8 cellular contexts compared by ENCODE assay signal in the genomic region with DNA sequence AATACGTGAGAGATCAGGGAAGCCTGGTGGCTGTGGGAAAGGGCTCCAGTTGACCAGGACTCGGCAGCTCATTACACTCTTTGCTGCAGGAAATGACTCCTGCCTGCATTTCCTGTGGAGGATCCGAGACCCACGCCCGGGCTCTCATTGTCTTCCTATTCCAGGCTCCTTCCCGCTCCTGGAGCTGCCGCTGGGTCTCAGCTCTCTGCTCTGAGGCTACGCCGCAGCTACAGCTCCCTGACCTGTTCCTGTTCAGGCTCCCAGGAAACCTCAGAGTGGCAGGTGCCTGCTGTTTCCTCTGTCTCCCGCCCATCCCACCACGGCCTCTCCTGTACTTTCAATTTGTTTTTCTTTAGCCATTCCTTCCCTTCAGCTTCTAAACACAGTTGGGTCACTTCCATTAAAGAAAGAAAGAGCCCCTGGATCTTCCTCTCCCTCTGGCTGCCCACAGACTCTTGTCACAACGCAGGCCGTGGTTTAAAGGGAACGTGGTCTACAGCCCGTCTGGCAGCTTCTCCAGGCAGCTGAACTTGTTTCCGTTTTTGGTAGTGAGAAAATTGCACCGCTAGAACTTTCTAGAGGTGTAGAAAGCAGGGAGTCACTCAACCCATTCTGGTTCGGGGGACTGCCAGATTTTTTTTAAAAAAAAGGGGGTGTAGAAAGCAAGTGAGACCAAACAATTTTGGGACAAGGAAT.
DNase-seq lines count a peak whose midpoint lies in the region; ATAC-seq, FAIRE-seq and TF ChIP-seq lines count a peak whose summit lies in the region.

No MANE protein-coding gene starts in this region.

- DNase-seq in CD4-positive, alpha-beta T cell: no peak
- DNase-seq in HT1080 (ENCODE audit: low read depth): peak; percentile 78
- DNase-seq in astrocyte (ENCODE audit: low read depth): no peak
- no peak for DNase-seq in NCI-H1694 (lab: John Stamatoyannopoulos, UW)
- DNase-seq in progenitor cell of endocrine pancreas (ENCODE audit: low spot score, unreplicated experiment): no peak
- DNase-seq in stimulated activated CD4-positive, alpha-beta T cell treated with anti-CD3 and anti-CD28 coated beads, Interleukin-4, amount 100 ng/mL, for 24 hours: no peak

- H3K9ac ChIP-seq in astrocyte (ENCODE audit: low read length) (peak overlapping the region; percentile 68), mucosa of rectum (ENCODE audit: low read depth in 1 of 2, low read length in 2 of 2) (peak overlapping the region in 1 of 2 donors; percentile 38)

- no peaks in the 10 kb centered on the region for H3K36me3 Mint-ChIP-seq in CD4-positive, alpha-beta T cell (ENCODE audit: low read depth)
- peaks cover 1% of the 10 kb centered on the region for H3K36me3 Mint-ChIP-seq in astrocyte (ENCODE audit: low read depth, unreplicated experiment)
- no peaks in the 10 kb centered on the region for H3K36me3 Mint-ChIP-seq in progenitor cell of endocrine pancreas (ENCODE audit: insufficient read depth)

- H3K4me3 ChIP-seq in astrocyte (ENCODE audit: insufficient read depth, low read depth, low read length) (peak overlapping the region; percentile 34), mucosa of rectum (ENCODE audit: low read length in 2 of 2) (peak overlapping the region; percentile 31 to 71)

- CTCF ChIA-PET in CD4-positive, alpha-beta T cell (lab: Charles Lee): interaction anchor here (0.7 to 1.2 kb wide), 3 partner anchors 10 to 347 kb away, joined by 3 to 4 read pairs (median 4); no protein-coding TSS in a partner anchor

- H3K27me3 Mint-ChIP-seq in CD4-positive, alpha-beta T cell: no peaks in the 10 kb centered on the region
- H3K27me3 Mint-ChIP-seq in astrocyte (ENCODE audit: low read depth, unreplicated experiment) (peaks cover 10% of the 10 kb centered on the region), progenitor cell of endocrine pancreas (no peaks in the 10 kb centered on the region)

- H3K4me1 Mint-ChIP-seq in CD4-positive, alpha-beta T cell (ENCODE audit: low read depth): peaks cover 17% of the 10 kb centered on the region
- peaks cover 15% of the 10 kb centered on the region for H3K4me1 Mint-ChIP-seq in astrocyte (ENCODE audit: low read depth, unreplicated experiment)
- H3K4me1 Mint-ChIP-seq in progenitor cell of endocrine pancreas (ENCODE audit: low read depth): peaks cover 4% of the 10 kb centered on the region

- H3K4me1 ChIP-seq in astrocyte (ENCODE audit: insufficient read depth, low read length) (no peaks in the 10 kb centered on the region), mucosa of rectum (ENCODE audit: control insufficient read depth in 2 of 2, insufficient read depth in 2 of 2, low read length in 2 of 2) (no peaks in the 10 kb centered on the region)

- no peak for FAIRE-seq in astrocyte (lab: Jason Lieb, UNC)

- no peaks in the 10 kb centered on the region for H3K27me3 ChIP-seq in CD4-positive, alpha-beta T cell (ENCODE audit: control insufficient read depth, insufficient read depth, low read length)
- H3K27me3 ChIP-seq in astrocyte (ENCODE audit: insufficient read depth, low read length): no peaks in the 10 kb centered on the region
- no peaks in the 10 kb centered on the region for H3K27me3 ChIP-seq in mucosa of rectum (ENCODE audit: control insufficient read depth in 2 of 2, insufficient read depth in 2 of 2, low read length in 2 of 2)

- H4K20me1 ChIP-seq in astrocyte (ENCODE audit: insufficient read depth, low read length): no peaks in the 10 kb centered on the region

- intact Hi-C loops in CD4-positive, alpha-beta T cell (cut with DNase I, micrococcal nuclease): no loop called here

- H3K9me3 Mint-ChIP-seq in CD4-positive, alpha-beta T cell: no peaks in the 10 kb centered on the region
- H3K9me3 Mint-ChIP-seq in astrocyte (ENCODE audit: unreplicated experiment): peaks cover 2% of the 10 kb centered on the region
- H3K9me3 Mint-ChIP-seq in progenitor cell of endocrine pancreas (ENCODE audit: low read depth): no peaks in the 10 kb centered on the region

- H3K9me3 ChIP-seq in CD4-positive, alpha-beta T cell (ENCODE audit: control insufficient read depth, low read length): no peaks in the 10 kb centered on the region
- H3K9me3 ChIP-seq in astrocyte (ENCODE audit: insufficient read depth, low read depth, low read length): no peaks in the 10 kb centered on the region
- H3K9me3 ChIP-seq in mucosa of rectum (ENCODE audit: control insufficient read depth in 2 of 2, low read length in 2 of 2): no peaks in the 10 kb centered on the region

- H3K4me2 ChIP-seq in astrocyte (ENCODE audit: low read length): peak overlapping the region; percentile 83

- H2AFZ ChIP-seq in astrocyte (ENCODE audit: low read depth, low read length): peak overlapping the region; percentile 76

- no peak overlapping the region for H3K27ac ChIP-seq in CD4-positive, alpha-beta T cell (ENCODE audit: low read depth, low read length)
- H3K27ac ChIP-seq in astrocyte (ENCODE audit: low read depth, low read length) (no peak overlapping the region), mucosa of rectum (ENCODE audit: low read depth in 2 of 2, low read length in 2 of 2) (no peak overlapping the region)

- no peaks in the 10 kb centered on the region for H3K79me2 ChIP-seq in astrocyte (ENCODE audit: insufficient read depth, low read length)

- H3K4me3 Mint-ChIP-seq in CD4-positive, alpha-beta T cell: peak overlapping the region; percentile 93
- H3K4me3 Mint-ChIP-seq in astrocyte (ENCODE audit: unreplicated experiment) (no peak overlapping the region), progenitor cell of endocrine pancreas (ENCODE audit: low read depth) (no peak overlapping the region)

- POLR2A ChIA-PET in CD4-positive, alpha-beta T cell (lab: Charles Lee): interaction anchor here (1.5 kb wide), 2 partner anchors 10 to 13 kb away, joined by 4 to 5 read pairs; no protein-coding TSS in a partner anchor

- H3K36me3 ChIP-seq in astrocyte (ENCODE audit: insufficient read depth, low read length) (no peaks in the 10 kb centered on the region), mucosa of rectum (ENCODE audit: control insufficient read depth in 2 of 2, insufficient read depth in 2 of 2, low read length in 2 of 2) (no peaks in the 10 kb centered on the region)

- no peak for TF ChIP-seq CTCF in CD4-positive, alpha-beta T cell (IDR thresholded peaks at IDR 0.05)
- TF ChIP-seq CTCF in astrocyte (IDR thresholded peaks at IDR 0.05; ENCODE audit: insufficient read depth, low read depth, low read length): no peak
- TF ChIP-seq CTCF in progenitor cell of endocrine pancreas (IDR thresholded peaks at IDR 0.05; ENCODE audit: unreplicated experiment): no peak

- peak; percentile 60 for ATAC-seq in CD4-positive, alpha-beta T cell (ENCODE audit: poor library complexity)
- no peak for ATAC-seq in HG03196 (IDR thresholded peaks at IDR 0.05; ENCODE audit: unreplicated experiment)

- H3K27ac Mint-ChIP-seq in CD4-positive, alpha-beta T cell: peak overlapping the region; percentile 8
- no peak overlapping the region for H3K27ac Mint-ChIP-seq in astrocyte (ENCODE audit: unreplicated experiment)
- no peak overlapping the region for H3K27ac Mint-ChIP-seq in progenitor cell of endocrine pancreas
